Comparison of ENCODE assay signal across 15 cellular contexts in genomic region chr10:44004913-44005787, GRCh38.
"Had no signal": no experiment of that assay in that cellular context is flagged by ENCODE, and none has a peak within 500 bp of the region (broad histone marks: within the 10 kb centered on the region; RNA-seq: fewer than 3 reads in every experiment).

No MANE protein-coding gene starts in this region.

- H3K9ac ChIP-seq: neural progenitor cell, parathyroid adenoma had no signal

- H3K4me3 ChIP-seq: esophagus squamous epithelium, mucosa of descending colon, neural progenitor cell, spleen, uterus had no signal

- H3K9me3 ChIP-seq: esophagus squamous epithelium, mucosa of descending colon, spleen, uterus had no signal

- DNase-seq: activated gamma-delta T cell; effector memory CD4-positive, alpha-beta T cell; esophagus squamous epithelium; immature natural killer cell; mucosa of descending colon; naive B cell; spleen; stimulated activated CD4-positive, alpha-beta T cell treated with anti-CD3 and anti-CD28 coated beads, Interleukin-4, amount 100 ng/mL, for 4 hours; stimulated activated naive CD4-positive, alpha-beta T cell; T1000; uterus had no signal

- H3K4me2 ChIP-seq: neural progenitor cell had no signal

- H3K4me1 ChIP-seq: neural progenitor cell, parathyroid adenoma, uterus had no signal

- ATAC-seq: activated CD4-positive, CD25-positive, alpha-beta regulatory T cell treated with anti-CD3 and anti-CD28 coated beads, Interleukin-2, amount 50 U/mL, for 24 hours; activated naive CD4-positive, alpha-beta T cell treated with anti-CD3 and anti-CD28 coated beads, Interleukin-2, amount 50 U/mL, for 72 hours; mucosa of descending colon had no signal

- H3K27me3 ChIP-seq: esophagus squamous epithelium, neural progenitor cell, spleen, uterus had no signal

- H3K36me3 ChIP-seq: esophagus squamous epithelium, neural progenitor cell, spleen, uterus had no signal

- H3K27ac ChIP-seq: esophagus squamous epithelium, neural progenitor cell, parathyroid adenoma, spleen, uterus had no signal

- H2AFZ ChIP-seq: neural progenitor cell, parathyroid adenoma had no signal
